In genomic region chr17:75240394-75241142, GRCh38 we compare ENCODE assay signal across 8 cellular contexts. TPM values are rescaled to one million over a fixed set of nuclear protein-coding genes. Genes with fewer than 3 reads are reported as not detected.
DNase-seq lines count a peak whose midpoint lies in the region; ATAC-seq and TF ChIP-seq lines count a peak whose summit lies in the region.

No MANE protein-coding gene starts in this region.

- H3K4me2 ChIP-seq in OCI-LY3 (ENCODE audit: low read length), result no peak overlapping the region

- DNase-seq in BE2C (peak; percentile 74), HAP-1 (ENCODE audit: low spot score in 2 of 2) (peak; percentile 26 to 77), middle frontal gyrus (ENCODE audit: extremely low spot score, low spot score) (no peak), posterior vena cava (ENCODE audit: low spot score) (no peak)
- peak; percentile 61 for DNase-seq in activated naive CD4-positive, alpha-beta T cell treated with anti-CD3 and anti-CD28 coated beads, Interleukin-2, amount 50 U/mL, for 16 hours
- peak in 1 of 2 donors; percentile 63 for DNase-seq in stimulated activated effector memory CD8-positive, alpha-beta T cell treated with anti-CD3 and anti-CD28 coated beads, Interleukin-12 subunit alpha, Interleukin-12 subunit beta, amount 100 ng/mL, for 72 hours (ENCODE audit: low spot score in 2 of 2)

- peaks cover 100% of the 10 kb centered on the region for H3K36me3 Mint-ChIP-seq in stimulated activated effector memory CD8-positive, alpha-beta T cell treated with anti-CD3 and anti-CD28 coated beads, Interleukin-12 subunit alpha, Interleukin-12 subunit beta, amount 100 ng/mL, for 72 hours

- H3K36me3 ChIP-seq in BE2C, result peaks cover 81% of the 10 kb centered on the region
- H3K36me3 ChIP-seq in HAP-1 (replicated peaks), result peaks cover 94% of the 10 kb centered on the region
- peaks cover 72% of the 10 kb centered on the region for H3K36me3 ChIP-seq in OCI-LY3 (replicated peaks; ENCODE audit: low read depth, low read length)
- H3K36me3 ChIP-seq in iPS-15b (ENCODE audit: control insufficient read depth, insufficient read depth, low read length), result peaks cover 77% of the 10 kb centered on the region

- peak; percentile 24 for ATAC-seq in stimulated activated effector memory CD8-positive, alpha-beta T cell treated with anti-CD3 and anti-CD28 coated beads, Interleukin-12 subunit alpha, Interleukin-12 subunit beta, amount 100 ng/mL, for 72 hours

- H3K9me3 ChIP-seq in BE2C (no peaks in the 10 kb centered on the region), HAP-1 (no peaks in the 10 kb centered on the region), OCI-LY3 (ENCODE audit: insufficient read depth, low read length) (no peaks in the 10 kb centered on the region), iPS-15b (ENCODE audit: control insufficient read depth, insufficient read depth, low read length) (no peaks in the 10 kb centered on the region)

- H3K9ac ChIP-seq in OCI-LY3 (ENCODE audit: low read length) (no peak overlapping the region), iPS-15b (ENCODE audit: low read depth, low read length) (no peak overlapping the region)

- no peak overlapping the region for H2AFZ ChIP-seq in OCI-LY3 (ENCODE audit: low read depth, low read length)

- peaks cover 45% of the 10 kb centered on the region for H3K4me1 Mint-ChIP-seq in stimulated activated effector memory CD8-positive, alpha-beta T cell treated with anti-CD3 and anti-CD28 coated beads, Interleukin-12 subunit alpha, Interleukin-12 subunit beta, amount 100 ng/mL, for 72 hours

- H3K4me1 ChIP-seq in BE2C (no peaks in the 10 kb centered on the region; the same call in 1 of the 2 replicates), HAP-1 (no peaks in the 10 kb centered on the region), OCI-LY3 (ENCODE audit: low read length) (peaks cover 46% of the 10 kb centered on the region), iPS-15b (ENCODE audit: control insufficient read depth, insufficient read depth, low read length) (no peaks in the 10 kb centered on the region)

- no peak overlapping the region for H3K4me3 ChIP-seq in BE2C (ENCODE audit: low read depth, low read length)
- H3K4me3 ChIP-seq in HAP-1, result no peak overlapping the region
- no peak overlapping the region for H3K4me3 ChIP-seq in OCI-LY3 (ENCODE audit: low read length)
- peak overlapping the region; percentile 13 for H3K4me3 ChIP-seq in iPS-15b (ENCODE audit: low read depth, low read length)

- H3K9me3 Mint-ChIP-seq in stimulated activated effector memory CD8-positive, alpha-beta T cell treated with anti-CD3 and anti-CD28 coated beads, Interleukin-12 subunit alpha, Interleukin-12 subunit beta, amount 100 ng/mL, for 72 hours, result no peaks in the 10 kb centered on the region

- no peak overlapping the region for H3K4me3 Mint-ChIP-seq in stimulated activated effector memory CD8-positive, alpha-beta T cell treated with anti-CD3 and anti-CD28 coated beads, Interleukin-12 subunit alpha, Interleukin-12 subunit beta, amount 100 ng/mL, for 72 hours

- H3K27ac Mint-ChIP-seq in stimulated activated effector memory CD8-positive, alpha-beta T cell treated with anti-CD3 and anti-CD28 coated beads, Interleukin-12 subunit alpha, Interleukin-12 subunit beta, amount 100 ng/mL, for 72 hours, result peak overlapping the region; percentile 90

- no peak overlapping the region for H3K27ac ChIP-seq in OCI-LY3 (ENCODE audit: low read length)

- TF ChIP-seq CTCF in BE2C (IDR thresholded peaks at IDR 0.05; ENCODE audit: low read depth, low read length) (peak; percentile 89), OCI-LY3 (IDR thresholded peaks at IDR 0.05; ENCODE audit: low read depth, low read length) (peak; percentile 84)

- in situ Hi-C loops in HAP-1 (cut with MboI; ENCODE audit: low sequenced_read_pairs), result no loop called here

- H3K79me2 ChIP-seq in OCI-LY3 (ENCODE audit: low read length), result no peaks in the 10 kb centered on the region

- intact Hi-C loops in posterior vena cava (cut with DNase I), result no loop called here

- H3K27me3 ChIP-seq in BE2C (no peaks in the 10 kb centered on the region), HAP-1 (ENCODE audit: low read depth) (no peaks in the 10 kb centered on the region), OCI-LY3 (ENCODE audit: low read depth, low read length) (no peaks in the 10 kb centered on the region), iPS-15b (ENCODE audit: control insufficient read depth, insufficient read depth, low read length) (no peaks in the 10 kb centered on the region)

- no peaks in the 10 kb centered on the region for H4K20me1 ChIP-seq in OCI-LY3 (ENCODE audit: insufficient read depth, low read length)

RNA-seq across cellular contexts. Expression of gene GGA3, which starts 20.8 kb away (rescaled TPM):
- 66.2 TPM for polyA plus RNA-seq in BE2C (2012; ENCODE audit: insufficient read depth, insufficient read length, low read depth)
- 10 to 100 TPM; 28.0 to 32.4 TPM for total RNA-seq in posterior vena cava

RNA-seq across cellular contexts. Expression of gene MRPS7, which starts 21.1 kb away (rescaled TPM):
- polyA plus RNA-seq in BE2C (2012; ENCODE audit: insufficient read depth, insufficient read length, low read depth), result 232 TPM
- total RNA-seq in posterior vena cava, result 10 to 100 TPM; 25.0 to 30.9 TPM

RNA-seq across cellular contexts. Expression of gene MIF4GD, which starts 30.5 kb away (rescaled TPM):
- polyA plus RNA-seq in BE2C (2012; ENCODE audit: insufficient read depth, insufficient read length, low read depth), result 61.8 TPM
- total RNA-seq in posterior vena cava, result 10 to 100 TPM; 25.2 to 27.3 TPM

RNA-seq across cellular contexts. Expression of gene NUP85, which starts 35.1 kb away (rescaled TPM):
- 96.3 TPM for polyA plus RNA-seq in BE2C (2012; ENCODE audit: insufficient read depth, insufficient read length, low read depth)
- 10 to 100 TPM; 49.6 to 50.9 TPM for total RNA-seq in posterior vena cava

RNA-seq across cellular contexts. Expression of gene SLC25A19, which starts 48.7 kb away (rescaled TPM):
- polyA plus RNA-seq in BE2C (2012; ENCODE audit: insufficient read depth, insufficient read length, low read depth), result 35.1 TPM
- 10 to 100 TPM in 1 of 2 donors, 1 to 10 TPM in 1; 9.9 to 14.6 TPM for total RNA-seq in posterior vena cava

Comparison
In these comparisons a context has a peak if more than half of its experiments do, and no peak if none do; other contexts are left out.
1. DNase-seq: peak in BE2C (single experiment), HAP-1 (2 of 2) and activated naive CD4-positive, alpha-beta T cell treated with anti-CD3 and anti-CD28 coated beads, Interleukin-2, amount 50 U/mL, for 16 hours (single experiment); none in middle frontal gyrus (single experiment) and posterior vena cava (single experiment).